ENCODE assay signal across 1 cellular context in the genomic region with DNA sequence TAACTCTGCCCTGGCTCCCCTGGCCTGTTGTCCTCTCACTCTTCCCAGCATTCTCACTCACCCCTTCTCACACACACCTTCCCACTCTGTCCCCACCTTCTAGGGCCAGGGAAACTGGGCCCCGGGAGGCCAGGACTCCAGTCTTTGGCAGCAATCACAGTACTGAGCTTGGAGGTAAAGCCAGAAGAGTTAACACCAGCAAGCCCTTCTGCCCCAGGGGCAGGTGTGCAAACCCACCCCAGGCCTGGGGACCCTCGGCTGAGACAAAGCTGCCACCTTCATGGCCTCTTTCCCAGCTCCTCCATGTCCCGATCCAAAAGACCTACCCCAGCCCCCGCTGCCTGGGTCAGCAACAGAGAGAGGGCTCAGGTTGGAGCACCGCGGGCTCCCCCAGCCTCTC.
TF ChIP-seq lines count a peak whose summit lies in the region.

No MANE protein-coding gene starts in this region.

TF ChIP-seq in GM23338, 12 proteins besides CTCF, POLR2A, EP300 and RAD21:
- TF ChIP-seq ZNF331 (CRISPR knock-in tag; IDR thresholded peaks at IDR 0.05; ENCODE audit: low read depth) = no peak
- TF ChIP-seq, protein P1, sequence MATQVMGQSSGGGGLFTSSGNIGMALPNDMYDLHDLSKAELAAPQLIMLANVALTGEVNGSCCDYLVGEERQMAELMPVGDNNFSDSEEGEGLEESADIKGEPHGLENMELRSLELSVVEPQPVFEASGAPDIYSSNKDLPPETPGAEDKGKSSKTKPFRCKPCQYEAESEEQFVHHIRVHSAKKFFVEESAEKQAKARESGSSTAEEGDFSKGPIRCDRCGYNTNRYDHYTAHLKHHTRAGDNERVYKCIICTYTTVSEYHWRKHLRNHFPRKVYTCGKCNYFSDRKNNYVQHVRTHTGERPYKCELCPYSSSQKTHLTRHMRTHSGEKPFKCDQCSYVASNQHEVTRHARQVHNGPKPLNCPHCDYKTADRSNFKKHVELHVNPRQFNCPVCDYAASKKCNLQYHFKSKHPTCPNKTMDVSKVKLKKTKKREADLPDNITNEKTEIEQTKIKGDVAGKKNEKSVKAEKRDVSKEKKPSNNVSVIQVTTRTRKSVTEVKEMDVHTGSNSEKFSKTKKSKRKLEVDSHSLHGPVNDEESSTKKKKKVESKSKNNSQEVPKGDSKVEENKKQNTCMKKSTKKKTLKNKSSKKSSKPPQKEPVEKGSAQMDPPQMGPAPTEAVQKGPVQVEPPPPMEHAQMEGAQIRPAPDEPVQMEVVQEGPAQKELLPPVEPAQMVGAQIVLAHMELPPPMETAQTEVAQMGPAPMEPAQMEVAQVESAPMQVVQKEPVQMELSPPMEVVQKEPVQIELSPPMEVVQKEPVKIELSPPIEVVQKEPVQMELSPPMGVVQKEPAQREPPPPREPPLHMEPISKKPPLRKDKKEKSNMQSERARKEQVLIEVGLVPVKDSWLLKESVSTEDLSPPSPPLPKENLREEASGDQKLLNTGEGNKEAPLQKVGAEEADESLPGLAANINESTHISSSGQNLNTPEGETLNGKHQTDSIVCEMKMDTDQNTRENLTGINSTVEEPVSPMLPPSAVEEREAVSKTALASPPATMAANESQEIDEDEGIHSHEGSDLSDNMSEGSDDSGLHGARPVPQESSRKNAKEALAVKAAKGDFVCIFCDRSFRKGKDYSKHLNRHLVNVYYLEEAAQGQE (IDR thresholded peaks at IDR 0.05; ENCODE audit: unreplicated experiment) = no peak
- TF ChIP-seq NANOG (IDR thresholded peaks at IDR 0.05; ENCODE audit: borderline replicate concordance) = no peak
- no peak for TF ChIP-seq EZH2phosphoT487 (IDR thresholded peaks at IDR 0.05; ENCODE audit: unreplicated experiment)
- no peak for TF ChIP-seq CREB1 (CRISPR knock-in tag; IDR thresholded peaks at IDR 0.05; ENCODE audit: low read depth)
- TF ChIP-seq ZNF462 (CRISPR knock-in tag; IDR thresholded peaks at IDR 0.05) = no peak
TF ChIP-seq in GM23338: peak in this region for 0.
